ENCODE assay signal across 23 cellular contexts in genomic region chr2:234932591-234933168, GRCh38. TPM values are rescaled to one million over a fixed set of nuclear protein-coding genes. Genes with fewer than 3 reads are reported as not detected.
DNase-seq lines count a peak whose midpoint lies in the region; ATAC-seq, FAIRE-seq and TF ChIP-seq lines count a peak whose summit lies in the region.
"Had no signal": no experiment of that assay in that cellular context is flagged by ENCODE, and none has a peak within 500 bp of the region (broad histone marks: within the 10 kb centered on the region; RNA-seq: fewer than 3 reads in every experiment).

No MANE protein-coding gene starts in this region.

- H3K36me3 ChIP-seq in fibroblast of lung (ENCODE audit: control insufficient read depth, insufficient read depth, low read length) (no peaks in the 10 kb centered on the region), lower lobe of right lung (no peaks in the 10 kb centered on the region)
- H3K36me3 ChIP-seq: left ventricle myocardium inferior had no signal

- H3K4me3 ChIP-seq in fibroblast of lung (replicated peaks in 1 of 4; ENCODE audit: control extremely low read depth in 1 of 4, insufficient read depth in 1 of 4, low read depth in 3 of 4, low read length in 4 of 4) (no peak overlapping the region), lower lobe of right lung (no peak overlapping the region)
- H3K4me3 ChIP-seq: left ventricle myocardium inferior had no signal

- no peaks in the 10 kb centered on the region for H4K20me1 ChIP-seq in fibroblast of lung (ENCODE audit: control insufficient read depth, extremely low read depth, insufficient read depth, low read length)

- peak overlapping the region; percentile 27 for H3K4me3 Mint-ChIP-seq in progenitor cell of endocrine pancreas (ENCODE audit: low read depth)
- H3K4me3 Mint-ChIP-seq: activated CD8-positive, alpha-beta T cell treated with anti-CD3 and anti-CD28 coated beads, Interleukin-2, amount 10 ng/mL, durations not matched to agents 7 days and 5 days; central memory CD8-positive, alpha-beta T cell; IgD-negative memory B cell had no signal

- TF ChIP-seq CTCF in fibroblast of lung (conservative IDR thresholded peaks at IDR 0.05 in 1 of 2, IDR thresholded peaks at IDR 0.05 in 1 of 2; ENCODE audit: low read depth in 1 of 2, low read length in 2 of 2): no peak
- TF ChIP-seq CTCF in progenitor cell of endocrine pancreas (IDR thresholded peaks at IDR 0.05; ENCODE audit: unreplicated experiment): no peak
- TF ChIP-seq CTCF in lower lobe of right lung (IDR thresholded peaks at IDR 0.05): no peak

- H3K4me2 ChIP-seq in fibroblast of lung (ENCODE audit: extremely low read depth, insufficient read depth, low read length): no peak overlapping the region

- no peaks in the 10 kb centered on the region for H3K4me1 ChIP-seq in fibroblast of lung (ENCODE audit: control insufficient read depth, extremely low read depth, insufficient read depth, low read length)
- H3K4me1 ChIP-seq in lower lobe of right lung: no peaks in the 10 kb centered on the region
- H3K4me1 ChIP-seq: left ventricle myocardium inferior had no signal

- intact Hi-C loops in lower lobe of right lung (cut with DNase I): no loop called here

- peaks cover 16% of the 10 kb centered on the region for H3K4me1 Mint-ChIP-seq in progenitor cell of endocrine pancreas (ENCODE audit: low read depth)
- H3K4me1 Mint-ChIP-seq: central memory CD8-positive, alpha-beta T cell; IgD-negative memory B cell had no signal

- H3K9me3 Mint-ChIP-seq in progenitor cell of endocrine pancreas (ENCODE audit: low read depth): no peaks in the 10 kb centered on the region
- H3K9me3 Mint-ChIP-seq: central memory CD8-positive, alpha-beta T cell had no signal

- H3K27me3 Mint-ChIP-seq in progenitor cell of endocrine pancreas: peaks cover 14% of the 10 kb centered on the region

- no peaks in the 10 kb centered on the region for H3K36me3 Mint-ChIP-seq in progenitor cell of endocrine pancreas (ENCODE audit: insufficient read depth)

- H3K27ac ChIP-seq in fibroblast of lung (ENCODE audit: insufficient read depth, low read length): no peak overlapping the region
- no peak overlapping the region for H3K27ac ChIP-seq in lower lobe of right lung
- H3K27ac ChIP-seq: 22Rv1, left ventricle myocardium inferior had no signal

- DNase-seq in NCI-H2029 (lab: John Stamatoyannopoulos, UW) (peak; percentile 46), NCI-H2029 treated with DMSO at 0.1 percent for 48 hours (lab: John Stamatoyannopoulos, UW) (no peak), NCI-H748 treated with DMSO at 0.1 percent for 48 hours (lab: John Stamatoyannopoulos, UW) (peak; percentile 25), fibroblast of lung (ENCODE audit: low read depth in 2 of 2) (no peak), progenitor cell of endocrine pancreas (ENCODE audit: low spot score, unreplicated experiment) (no peak), MV-4-11 (lab: John Stamatoyannopoulos, UW) (no peak), lower lobe of right lung (no peak), urothelium cell line (ENCODE audit: low spot score) (no peak)
- DNase-seq: activated CD8-positive, alpha-beta T cell treated with anti-CD3 and anti-CD28 coated beads, Interleukin-2, amount 10 ng/mL, durations not matched to agents 7 days and 5 days; activated naive CD4-positive, alpha-beta T cell treated with Interleukin-2 at 50 U/mL for 16 hours; activated T-cell treated with anti-CD3 and anti-CD28 coated beads, Interleukin-2, amount 50 U/mL, for 1 hour; amygdala; DND-41; effector CD8-positive, alpha-beta T cell; left ventricle myocardium inferior; NCI-H1436; NCI-H226; nucleus accumbens; RPMI8226; stimulated activated CD8-positive, alpha-beta memory T cell treated with anti-CD3 and anti-CD28 coated beads, Interleukin-4, amount 100 ng/mL, for 48 hours had no signal

- FAIRE-seq in urothelium cell line (lab: Jason Lieb, UNC): no peak

- H2AFZ ChIP-seq in fibroblast of lung (ENCODE audit: low read length): peak overlapping the region; percentile 43

- no peaks in the 10 kb centered on the region for H3K79me2 ChIP-seq in fibroblast of lung (ENCODE audit: control insufficient read depth, insufficient read depth, low read length)

- H3K27me3 ChIP-seq in fibroblast of lung (ENCODE audit: control insufficient read depth, insufficient read depth, low read length) (no peaks in the 10 kb centered on the region), lower lobe of right lung (ENCODE audit: low read depth) (no peaks in the 10 kb centered on the region)

- ATAC-seq in lower lobe of right lung: no peak
- ATAC-seq: activated CD8-positive, alpha-beta T cell treated with anti-CD3 and anti-CD28 coated beads, Interleukin-2, amount 10 ng/mL, durations not matched to agents 7 days and 5 days had no signal

- H3K27ac Mint-ChIP-seq in progenitor cell of endocrine pancreas: peak overlapping the region; percentile 85
- H3K27ac Mint-ChIP-seq: activated CD8-positive, alpha-beta T cell treated with anti-CD3 and anti-CD28 coated beads, Interleukin-2, amount 10 ng/mL, durations not matched to agents 7 days and 5 days; IgD-negative memory B cell had no signal

- H3K9me3 ChIP-seq in fibroblast of lung (ENCODE audit: control insufficient read depth, insufficient read depth, low read depth, low read length) (no peaks in the 10 kb centered on the region), lower lobe of right lung (no peaks in the 10 kb centered on the region)
- H3K9me3 ChIP-seq: left ventricle myocardium inferior had no signal

- no peak overlapping the region for H3K9ac ChIP-seq in fibroblast of lung (ENCODE audit: insufficient read depth, low read length)

RNA-seq across cellular contexts. Expression of gene SH3BP4, which starts 19.1 kb away (rescaled TPM):
- total RNA-seq in fibroblast of lung: 36.5 and 74.8 TPM in 2 replicates
- polyA plus RNA-seq in fibroblast of lung: 86.6 and 150 TPM in 2 replicates
- 68.3 and 92.3 TPM in 2 replicates for polyA plus RNA-seq in fibroblast of lung (2012)
- polyA minus RNA-seq in fibroblast of lung (ENCODE audit: low replicate concordance): 287 and 396 TPM in 2 replicates
- 45.7 and 49.0 TPM in 2 replicates for total RNA-seq in progenitor cell of endocrine pancreas
- total RNA-seq in lower lobe of right lung: 36.8 TPM
- total RNA-seq: activated CD8-positive, alpha-beta T cell treated with anti-CD3 and anti-CD28 coated beads, Interleukin-2, amount 10 ng/mL, durations not matched to agents 7 days and 5 days had no signal

Comparison
In these comparisons a context has a peak if more than half of its experiments do, and no peak if none do; other contexts are left out.
1. DNase-seq: peak in NCI-H2029 (single experiment) and NCI-H748 treated with DMSO at 0.1 percent for 48 hours (single experiment); none in NCI-H2029 treated with DMSO at 0.1 percent for 48 hours (single experiment), fibroblast of lung (0 of 2), progenitor cell of endocrine pancreas (single experiment), MV-4-11 (single experiment), lower lobe of right lung (single experiment) and urothelium cell line (single experiment).